ENCODE assay signal across 9 cellular contexts in the genomic region with DNA sequence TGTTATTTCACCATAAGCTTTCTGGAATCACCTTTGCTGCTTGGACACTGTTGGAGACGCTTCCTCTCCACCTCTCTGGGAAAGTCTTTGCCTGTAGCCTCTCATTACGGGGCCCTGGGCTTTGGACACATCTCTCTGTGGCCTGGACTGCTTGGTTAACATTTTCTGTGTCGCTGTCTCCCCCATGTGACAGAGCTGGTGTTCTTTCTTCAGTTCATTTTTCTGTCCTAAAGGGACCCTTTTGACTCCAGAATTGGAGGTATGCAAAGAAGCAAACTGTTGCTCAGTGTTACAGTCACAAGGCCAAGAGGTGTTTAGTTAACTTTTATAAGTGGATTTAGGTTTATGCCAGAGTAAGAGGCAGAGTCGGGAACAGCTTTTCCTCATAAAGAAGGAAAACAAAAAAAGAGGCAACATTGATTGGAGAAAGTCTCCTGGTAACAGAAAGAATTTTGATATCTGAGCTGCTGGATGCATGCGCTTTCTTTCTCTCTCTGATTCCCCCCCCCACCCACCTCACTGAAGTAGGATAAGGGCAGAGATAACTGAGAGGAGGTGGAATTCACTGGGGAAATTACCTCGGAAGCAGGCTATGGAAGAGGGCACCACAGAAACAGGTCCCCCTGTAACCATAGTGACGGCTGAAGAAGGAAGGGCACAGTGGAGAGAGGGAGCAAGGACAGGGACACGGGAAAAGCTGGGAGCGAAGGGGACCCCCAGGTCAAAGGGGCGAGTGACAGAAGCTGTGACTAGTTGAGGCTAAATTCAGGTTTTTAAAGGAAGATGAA. TPM values are rescaled to one million over a fixed set of nuclear protein-coding genes. Genes with fewer than 3 reads are reported as not detected.
DNase-seq lines count a peak whose midpoint lies in the region; ATAC-seq and TF ChIP-seq lines count a peak whose summit lies in the region.
"Had no signal": no experiment of that assay in that cellular context is flagged by ENCODE, and none has a peak within 500 bp of the region (broad histone marks: within the 10 kb centered on the region; RNA-seq: fewer than 3 reads in every experiment).

No MANE protein-coding gene starts in this region.

- peak overlapping the region; percentile 24 for H3K4me3 ChIP-seq in SJCRH30
- H3K4me3 ChIP-seq: BLaER1 had no signal

- peak; percentile 44 for DNase-seq in NCI-H82 (lab: John Stamatoyannopoulos, UW)
- DNase-seq in NCI-H82 treated with DMSO at 0.1 percent for 48 hours (lab: John Stamatoyannopoulos, UW; ENCODE audit: unreplicated experiment): no peak
- DNase-seq in SJCRH30: peak; percentile 43 to 63
- no peak for DNase-seq in glutamatergic neuron
- DNase-seq in superior temporal gyrus (ENCODE audit: extremely low spot score): peak; percentile 52
- no peak for DNase-seq in occipital lobe (lab: John Stamatoyannopoulos, UW)
- DNase-seq in stimulated activated CD4-positive, alpha-beta T cell treated with anti-CD3 and anti-CD28 coated beads, Interleukin-15, amount 100 ng/mL, for 24 hours: no peak

- H3K9me3 ChIP-seq in SJCRH30 (replicated peaks): no peaks in the 10 kb centered on the region

- peak overlapping the region; percentile 8 for H3K4me3 Mint-ChIP-seq in glutamatergic neuron (ENCODE audit: unreplicated experiment)

- ATAC-seq in HG03520 (IDR thresholded peaks at IDR 0.05; ENCODE audit: unreplicated experiment): no peak

- H3K4me1 Mint-ChIP-seq in glutamatergic neuron (ENCODE audit: low read depth, unreplicated experiment): peaks cover 12% of the 10 kb centered on the region

- H3K27ac ChIP-seq in SJCRH30: no peak overlapping the region
- H3K27ac ChIP-seq: BLaER1 had no signal

- peaks cover 7% of the 10 kb centered on the region for H3K36me3 Mint-ChIP-seq in glutamatergic neuron (ENCODE audit: unreplicated experiment)

- H3K4me1 ChIP-seq in SJCRH30: peaks cover 3% of the 10 kb centered on the region; the same call in 1 of the 2 replicates
- H3K4me1 ChIP-seq: BLaER1 had no signal

- no peaks in the 10 kb centered on the region for H3K9me3 Mint-ChIP-seq in glutamatergic neuron (ENCODE audit: unreplicated experiment)

- TF ChIP-seq CTCF in glutamatergic neuron (IDR thresholded peaks at IDR 0.05; ENCODE audit: partially characterized antibody, unreplicated experiment): no peak

- peaks cover 4% of the 10 kb centered on the region for H3K27me3 Mint-ChIP-seq in glutamatergic neuron (ENCODE audit: unreplicated experiment)

- H3K27me3 ChIP-seq in SJCRH30: no peaks in the 10 kb centered on the region
- H3K27me3 ChIP-seq: BLaER1 had no signal

- H3K27ac Mint-ChIP-seq in glutamatergic neuron (ENCODE audit: unreplicated experiment): peak overlapping the region; percentile 9

- no peaks in the 10 kb centered on the region for H3K36me3 ChIP-seq in SJCRH30

RNA-seq across cellular contexts. Expression of a gene that starts 57.8 kb away (rescaled TPM):
- total RNA-seq in SJCRH30 (2014; rRNA removed; shearing (Covaris generic)): not detected in 2 replicates
- total RNA-seq in glutamatergic neuron (ENCODE audit: unreplicated experiment) (174 TPM), occipital lobe (66.1 TPM)

Comparison
In these comparisons a context has a peak if more than half of its experiments do, and no peak if none do; other contexts are left out.
1. DNase-seq: peak in NCI-H82 (single experiment), SJCRH30 (2 of 2) and superior temporal gyrus (single experiment); none in NCI-H82 treated with DMSO at 0.1 percent for 48 hours (single experiment), glutamatergic neuron (single experiment), occipital lobe (single experiment) and stimulated activated CD4-positive, alpha-beta T cell treated with anti-CD3 and anti-CD28 coated beads, Interleukin-15, amount 100 ng/mL, for 24 hours (single experiment).
2. RNA of a gene that starts 57.8 kb away (total RNA-seq): 174 TPM in glutamatergic neuron (single experiment) and 66.1 TPM in occipital lobe (single experiment); not detected in SJCRH30; every median in the first group is over 10 times any median in the second.